ENCODE assay signal across 23 cellular contexts in genomic region chr2:128545829-128546228, GRCh38.
"Had no signal": no experiment of that assay in that cellular context is flagged by ENCODE, and none has a peak within 500 bp of the region (broad histone marks: within the 10 kb centered on the region; RNA-seq: fewer than 3 reads in every experiment).

No MANE protein-coding gene starts in this region.

- H3K36me3 Mint-ChIP-seq: immature natural killer cell; mesothelial cell of epicardium; natural killer cell treated with Interleukin-12 subunit alpha and Interleukin-12 subunit beta and Interleukin-15 and Interleukin-18, amount 100 ng/mL, for 72 hours; stimulated activated memory B cell treated with anti-CD40 and anti-IgM and Interleukin-4, amounts not matched to agents 10 μg/mL and 1 μg/mL and 100 μg/mL, for 72 hours had no signal

- H3K9me3 ChIP-seq: mucosa of descending colon, neutrophil, right lobe of liver, suprapubic skin, transverse colon, upper lobe of right lung, uterus had no signal

- H3K4me1 Mint-ChIP-seq: immature natural killer cell; memory B cell; naive B cell; stimulated activated memory B cell treated with anti-CD40 and anti-IgM and Interleukin-4, amounts not matched to agents 10 μg/mL and 1 μg/mL and 100 μg/mL, for 72 hours had no signal

- H3K9me3 Mint-ChIP-seq: immature natural killer cell, mesothelial cell of epicardium had no signal

- DNase-seq: effector CD4-positive, alpha-beta T cell; hypothalamus; immature natural killer cell; mucosa of descending colon; naive B cell; right lobe of liver; stimulated activated CD4-positive, alpha-beta T cell treated with anti-CD3 and anti-CD28 coated beads, Interleukin-4, amount 100 ng/mL, for 4 hours; stimulated activated naive CD8-positive, alpha-beta T cell treated with anti-CD3 and anti-CD28 coated beads, Interleukin-15, Interleukin-2, amounts not matched to agents 100 U/mL and 50 U/mL, for 24 hours; transverse colon; upper lobe of right lung; uterus had no signal

- H3K4me1 ChIP-seq: parathyroid adenoma, transverse colon, upper lobe of right lung, uterus had no signal

- H3K27ac Mint-ChIP-seq: immature natural killer cell; memory B cell; mesothelial cell of epicardium; naive B cell; natural killer cell treated with Interleukin-12 subunit alpha and Interleukin-12 subunit beta and Interleukin-15 and Interleukin-18, amount 100 ng/mL, for 72 hours; progenitor cell of endocrine pancreas; stimulated activated memory B cell treated with anti-CD40 and anti-IgM and Interleukin-4, amounts not matched to agents 10 μg/mL and 1 μg/mL and 100 μg/mL, for 72 hours had no signal

- H3K36me3 ChIP-seq: neutrophil, right lobe of liver, suprapubic skin, transverse colon, upper lobe of right lung, uterus had no signal

- H3K4me3 Mint-ChIP-seq: immature natural killer cell; memory B cell; mesothelial cell of epicardium; natural killer cell treated with Interleukin-12 subunit alpha and Interleukin-12 subunit beta and Interleukin-15 and Interleukin-18, amount 100 ng/mL, for 72 hours; neural crest cell; stimulated activated memory B cell treated with anti-CD40 and anti-IgM and Interleukin-4, amounts not matched to agents 10 μg/mL and 1 μg/mL and 100 μg/mL, for 72 hours had no signal

- H3K4me3 ChIP-seq: coronary artery, lung, mucosa of descending colon, right lobe of liver, smooth muscle cell, suprapubic skin, transverse colon, upper lobe of right lung, uterus had no signal

- H3K27ac ChIP-seq: coronary artery, neutrophil, parathyroid adenoma, right lobe of liver, suprapubic skin, transverse colon, upper lobe of right lung, uterus had no signal

- H3K27me3 ChIP-seq: neutrophil, right lobe of liver, suprapubic skin, transverse colon, upper lobe of right lung, uterus had no signal

- ATAC-seq: mucosa of descending colon; natural killer cell treated with Interleukin-12 subunit alpha and Interleukin-12 subunit beta and Interleukin-15 and Interleukin-18, amount 100 ng/mL, for 72 hours; right lobe of liver; stimulated activated naive CD8-positive, alpha-beta T cell treated with anti-CD3 and anti-CD28 coated beads, Interleukin-15, Interleukin-2, amounts not matched to agents 100 U/mL and 50 U/mL, for 24 hours had no signal
